Comparison of ENCODE assay signal across 1 cellular context in the genomic region with DNA sequence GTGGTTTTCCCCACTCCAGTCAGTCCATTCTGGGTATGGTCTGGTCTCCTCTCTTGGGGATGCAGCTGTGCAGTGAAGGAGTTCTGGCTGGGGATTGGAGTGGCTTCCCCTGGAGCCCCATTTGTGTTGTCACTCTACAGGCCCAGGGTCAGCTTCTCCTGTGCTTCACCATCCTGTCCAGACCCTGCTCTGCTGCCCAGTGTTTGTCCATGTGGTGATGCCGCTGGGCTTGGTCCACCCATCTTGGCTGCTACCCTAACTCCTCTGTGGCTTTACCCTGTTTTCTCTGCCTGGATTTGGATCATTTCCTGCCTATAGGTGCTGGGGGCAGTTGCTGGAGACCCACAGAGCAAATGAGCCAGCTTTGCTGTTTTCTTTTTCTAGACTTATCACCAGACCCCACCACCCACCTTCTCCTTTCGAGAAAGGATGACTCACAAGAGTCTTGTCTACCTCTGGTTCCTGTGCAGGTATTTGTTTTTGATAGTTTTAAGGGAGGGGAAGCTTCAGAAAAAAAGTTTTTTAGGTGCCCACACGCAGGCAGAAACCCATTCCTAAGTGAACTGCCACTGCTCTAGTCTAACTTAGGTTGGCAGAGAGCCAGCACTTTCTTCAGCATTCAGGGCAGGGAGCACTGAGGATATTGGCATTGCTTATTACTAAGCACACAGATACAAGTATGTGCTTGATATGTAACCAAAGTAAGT.
TF ChIP-seq lines count a peak whose summit lies in the region.

No MANE protein-coding gene starts in this region.

TF ChIP-seq in SK-N-SH treated with all-trans-retinoic acid at 6 μM for 48 hours, 23 proteins besides CTCF, POLR2A, EP300 and RAD21 (continued from another document):
- TF ChIP-seq, protein P1, sequence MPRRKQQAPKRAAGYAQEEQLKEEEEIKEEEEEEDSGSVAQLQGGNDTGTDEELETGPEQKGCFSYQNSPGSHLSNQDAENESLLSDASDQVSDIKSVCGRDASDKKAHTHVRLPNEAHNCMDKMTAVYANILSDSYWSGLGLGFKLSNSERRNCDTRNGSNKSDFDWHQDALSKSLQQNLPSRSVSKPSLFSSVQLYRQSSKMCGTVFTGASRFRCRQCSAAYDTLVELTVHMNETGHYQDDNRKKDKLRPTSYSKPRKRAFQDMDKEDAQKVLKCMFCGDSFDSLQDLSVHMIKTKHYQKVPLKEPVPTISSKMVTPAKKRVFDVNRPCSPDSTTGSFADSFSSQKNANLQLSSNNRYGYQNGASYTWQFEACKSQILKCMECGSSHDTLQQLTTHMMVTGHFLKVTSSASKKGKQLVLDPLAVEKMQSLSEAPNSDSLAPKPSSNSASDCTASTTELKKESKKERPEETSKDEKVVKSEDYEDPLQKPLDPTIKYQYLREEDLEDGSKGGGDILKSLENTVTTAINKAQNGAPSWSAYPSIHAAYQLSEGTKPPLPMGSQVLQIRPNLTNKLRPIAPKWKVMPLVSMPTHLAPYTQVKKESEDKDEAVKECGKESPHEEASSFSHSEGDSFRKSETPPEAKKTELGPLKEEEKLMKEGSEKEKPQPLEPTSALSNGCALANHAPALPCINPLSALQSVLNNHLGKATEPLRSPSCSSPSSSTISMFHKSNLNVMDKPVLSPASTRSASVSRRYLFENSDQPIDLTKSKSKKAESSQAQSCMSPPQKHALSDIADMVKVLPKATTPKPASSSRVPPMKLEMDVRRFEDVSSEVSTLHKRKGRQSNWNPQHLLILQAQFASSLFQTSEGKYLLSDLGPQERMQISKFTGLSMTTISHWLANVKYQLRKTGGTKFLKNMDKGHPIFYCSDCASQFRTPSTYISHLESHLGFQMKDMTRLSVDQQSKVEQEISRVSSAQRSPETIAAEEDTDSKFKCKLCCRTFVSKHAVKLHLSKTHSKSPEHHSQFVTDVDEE (CRISPR knock-in tag; IDR thresholded peaks at IDR 0.05) = no peak
- TF ChIP-seq TCF4 (CRISPR knock-in tag; IDR thresholded peaks at IDR 0.05; ENCODE audit: borderline replicate concordance) = no peak
- TF ChIP-seq ZC3H10 (CRISPR knock-in tag; IDR thresholded peaks at IDR 0.05) = no peak
- no peak for TF ChIP-seq ZNF8 (CRISPR knock-in tag; IDR thresholded peaks at IDR 0.05)
- TF ChIP-seq CSRNP3 (CRISPR knock-in tag; IDR thresholded peaks at IDR 0.05) = no peak
- no peak for TF ChIP-seq OSR1 (CRISPR knock-in tag; IDR thresholded peaks at IDR 0.05)
- TF ChIP-seq POU6F1 (CRISPR knock-in tag; IDR thresholded peaks at IDR 0.05; ENCODE audit: borderline replicate concordance, low read depth) = no peak
- TF ChIP-seq ESRRG (CRISPR knock-in tag; IDR thresholded peaks at IDR 0.05) = no peak
- TF ChIP-seq ISL1 (CRISPR knock-in tag; IDR thresholded peaks at IDR 0.05) = no peak
- no peak for TF ChIP-seq TOX (CRISPR knock-in tag; IDR thresholded peaks at IDR 0.05; ENCODE audit: borderline replicate concordance)
- no peak for TF ChIP-seq CSDC2 (CRISPR knock-in tag; IDR thresholded peaks at IDR 0.05)
TF ChIP-seq in SK-N-SH treated with all-trans-retinoic acid at 6 μM for 48 hours: peak in this region for 0.
